ENCODE assay signal across 16 cellular contexts in the genomic region with DNA sequence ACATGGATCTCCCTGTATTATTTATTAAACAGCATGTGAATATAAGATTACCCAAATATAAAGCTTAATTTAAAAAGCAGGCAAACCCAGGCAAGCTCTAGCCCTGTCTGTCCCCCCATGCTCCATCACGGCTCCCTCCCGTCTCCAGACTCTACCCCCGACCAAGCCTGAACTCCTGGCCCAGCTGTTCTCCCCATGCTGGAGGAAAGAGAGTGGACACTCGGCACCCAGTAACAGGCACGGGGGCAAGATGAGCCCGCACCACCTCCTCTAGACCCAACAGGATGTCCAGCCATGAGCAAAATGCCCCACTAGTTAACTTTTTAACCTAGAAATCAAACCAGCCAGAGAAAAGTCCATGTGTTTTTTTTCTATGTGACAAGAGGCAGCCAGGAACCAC. TPM values are rescaled to one million over a fixed set of nuclear protein-coding genes. Genes with fewer than 3 reads are reported as not detected.
A peak's percentile ranks its signal among the peaks of the same experiment; 100 is the strongest.
DNase-seq lines count a peak whose midpoint lies in the region; ATAC-seq and TF ChIP-seq lines count a peak whose summit lies in the region.
"Had no signal": no experiment of that assay in that cellular context is flagged by ENCODE, and none has a peak within 500 bp of the region (broad histone marks: within the 10 kb centered on the region; RNA-seq: fewer than 3 reads in every experiment).

No MANE protein-coding gene starts in this region.

- CTCF ChIA-PET in CD8-positive, alpha-beta T cell (lab: Charles Lee): no interaction called here

- peaks cover 58% of the 10 kb centered on the region for H3K36me3 Mint-ChIP-seq in CD8-positive, alpha-beta T cell
- H3K36me3 Mint-ChIP-seq in endothelial cell (ENCODE audit: low read depth, unreplicated experiment): peaks cover 56% of the 10 kb centered on the region

- POLR2A ChIA-PET in CD8-positive, alpha-beta T cell (lab: Charles Lee): no interaction called here

- H3K4me3 ChIP-seq in CD8-positive, alpha-beta T cell (ENCODE audit: low read depth, low read length): no peak overlapping the region
- H3K4me3 ChIP-seq in spleen (no peak overlapping the region), stomach (no peak overlapping the region)

- no peak for TF ChIP-seq CTCF in CD8-positive, alpha-beta T cell (IDR thresholded peaks at IDR 0.05)
- no peak for TF ChIP-seq CTCF in endothelial cell (IDR thresholded peaks at IDR 0.05; ENCODE audit: unreplicated experiment)
- TF ChIP-seq CTCF in spleen (IDR thresholded peaks at IDR 0.05 in 8 of 11, conservative IDR thresholded peaks at IDR 0.05 in 3 of 11): no peak
- TF ChIP-seq CTCF in stomach (IDR thresholded peaks at IDR 0.05): no peak

- H3K4me3 Mint-ChIP-seq in CD8-positive, alpha-beta T cell: no peak overlapping the region
- peak overlapping the region; percentile 62 for H3K4me3 Mint-ChIP-seq in endothelial cell (ENCODE audit: unreplicated experiment)

- H3K27ac Mint-ChIP-seq in CD8-positive, alpha-beta T cell: peak overlapping the region; percentile 23
- H3K27ac Mint-ChIP-seq in endothelial cell (ENCODE audit: unreplicated experiment): no peak overlapping the region
- H3K27ac Mint-ChIP-seq: IgD-negative memory B cell had no signal

- no peaks in the 10 kb centered on the region for H3K27me3 Mint-ChIP-seq in CD8-positive, alpha-beta T cell (ENCODE audit: low read depth)
- H3K27me3 Mint-ChIP-seq in endothelial cell (ENCODE audit: unreplicated experiment): peaks cover 1% of the 10 kb centered on the region
- H3K27me3 Mint-ChIP-seq: IgD-negative memory B cell had no signal

- no peaks in the 10 kb centered on the region for H3K4me1 Mint-ChIP-seq in CD8-positive, alpha-beta T cell (ENCODE audit: low read depth)
- H3K4me1 Mint-ChIP-seq in endothelial cell (ENCODE audit: unreplicated experiment): peaks cover 3% of the 10 kb centered on the region
- H3K4me1 Mint-ChIP-seq: IgD-negative memory B cell had no signal

- intact Hi-C loops in CD8-positive, alpha-beta T cell (cut with DNase I, micrococcal nuclease): loop anchor here in 1 of 2 experiments (5.0 kb wide), 1 partner anchor 46 kb away; no protein-coding TSS in a partner anchor
- intact Hi-C loops in spleen (cut with DNase I; ENCODE audit: low total_unique reads): no loop called here
- intact Hi-C loops in stomach (cut with DNase I; ENCODE audit: low total_unique reads): no loop called here

- H3K27me3 ChIP-seq in CD8-positive, alpha-beta T cell (ENCODE audit: insufficient read depth, low read length): no peaks in the 10 kb centered on the region
- H3K27me3 ChIP-seq in spleen (replicated peaks in 1 of 7): no peaks in the 10 kb centered on the region
- no peaks in the 10 kb centered on the region for H3K27me3 ChIP-seq in stomach

- H3K9me3 ChIP-seq in CD8-positive, alpha-beta T cell (ENCODE audit: low read length): peaks cover 14% of the 10 kb centered on the region
- H3K9me3 ChIP-seq in spleen (peaks cover 3 to 41% (median 38%) of the 10 kb centered on the region in 8 donors), stomach (peaks cover 0 to 37% (median 27%) of the 10 kb centered on the region in 4 donors)

- 78 to 99% (median 98%) methylated on average over 6 of the region's 6 CpGs for WGBS in spleen, 5 donors
- WGBS in stomach, 5 donors: 83 to 99% (median 98%) methylated on average over 6 of the region's 6 CpGs

- H3K9me3 Mint-ChIP-seq in CD8-positive, alpha-beta T cell: peaks cover 28% of the 10 kb centered on the region
- peaks cover 22% of the 10 kb centered on the region for H3K9me3 Mint-ChIP-seq in endothelial cell (ENCODE audit: unreplicated experiment)

- no peak for ATAC-seq in CD8-positive, alpha-beta T cell
- ATAC-seq in GM21360 (IDR thresholded peaks at IDR 0.05; ENCODE audit: unreplicated experiment): no peak
- ATAC-seq in HG02938 (IDR thresholded peaks at IDR 0.05; ENCODE audit: unreplicated experiment): no peak

- TF ChIP-seq POLR2A in spleen (IDR thresholded peaks at IDR 0.05) (no peak), stomach (IDR thresholded peaks at IDR 0.05) (no peak)

- no peak for TF ChIP-seq EP300 in stomach (IDR thresholded peaks at IDR 0.05)

- no peak overlapping the region for H3K27ac ChIP-seq in CD8-positive, alpha-beta T cell (ENCODE audit: low read depth, low read length)
- no peak overlapping the region for H3K27ac ChIP-seq in spleen
- H3K27ac ChIP-seq in stomach: no peak overlapping the region

- H3K36me3 ChIP-seq in CD8-positive, alpha-beta T cell (ENCODE audit: insufficient read depth, low read length): no peaks in the 10 kb centered on the region
- H3K36me3 ChIP-seq in spleen: peaks cover 0 to 81% (median 14%) of the 10 kb centered on the region in 6 donors
- H3K36me3 ChIP-seq in stomach: peaks cover 0 to 33% (median 23%) of the 10 kb centered on the region in 4 donors

- DNase-seq in activated effector memory CD4-positive, alpha-beta T cell treated with anti-CD3 and anti-CD28 coated beads, Interleukin-2, amount 50 U/mL, for 16 hours: peak; percentile 13
- DNase-seq in activated effector memory CD4-positive, alpha-beta T cell treated with Interleukin-2 at 50 U/mL for 16 hours: no peak
- DNase-seq in CD8-positive, alpha-beta T cell: peak in 1 of 7 experiments; percentile 11
- DNase-seq in endothelial cell (ENCODE audit: low spot score) (no peak), spleen (peak; percentile 31), stomach (no peak)
- DNase-seq: C1 segment of cervical spinal cord, COR-L47, DMS153, H7, NCI-H1417 treated with DMSO at 0.1 percent for 48 hours, NCI-H2029, NCI-H510A treated with DMSO at 0.1 percent for 48 hours had no signal

- no peaks in the 10 kb centered on the region for H3K4me1 ChIP-seq in CD8-positive, alpha-beta T cell (ENCODE audit: insufficient read depth, low read length)
- H3K4me1 ChIP-seq in spleen: peaks cover 0 to 30% (median 16%) of the 10 kb centered on the region in 6 donors
- peaks cover 0 to 8% (median 3%) of the 10 kb centered on the region in 4 donors for H3K4me1 ChIP-seq in stomach

RNA-seq across cellular contexts. Expression of a gene that starts 19.3 kb away (rescaled TPM):
- total RNA-seq in CD8-positive, alpha-beta T cell: 1 to 10 TPM; 8.8 to 9.0 TPM
- total RNA-seq in endothelial cell (ENCODE audit: unreplicated experiment) (27.1 TPM), spleen (10 to 100 TPM; 21.6 to 52.8 (median 35.0) TPM), stomach (10 to 100 TPM in 1 of 5 donors, 1 to 10 TPM in 4; 3.1 to 23.3 (median 3.9) TPM)
- polyA plus RNA-seq in spleen (10 to 100 TPM in 2 of 3 donors, 1 to 10 TPM in 1; 7.5 to 17.6 (median 13.3) TPM), stomach (1 to 10 TPM; 2.9 to 9.9 (median 6.7) TPM)

Comparison
In these comparisons a context has a peak if more than half of its experiments do, and no peak if none do; other contexts are left out.
1. DNase-seq: peak in activated effector memory CD4-positive, alpha-beta T cell treated with anti-CD3 and anti-CD28 coated beads, Interleukin-2, amount 50 U/mL, for 16 hours (single experiment) and spleen (single experiment); none in activated effector memory CD4-positive, alpha-beta T cell treated with Interleukin-2 at 50 U/mL for 16 hours (single experiment), endothelial cell (single experiment) and stomach (single experiment).